ENCODE assay signal across 8 cellular contexts in the genomic region with DNA sequence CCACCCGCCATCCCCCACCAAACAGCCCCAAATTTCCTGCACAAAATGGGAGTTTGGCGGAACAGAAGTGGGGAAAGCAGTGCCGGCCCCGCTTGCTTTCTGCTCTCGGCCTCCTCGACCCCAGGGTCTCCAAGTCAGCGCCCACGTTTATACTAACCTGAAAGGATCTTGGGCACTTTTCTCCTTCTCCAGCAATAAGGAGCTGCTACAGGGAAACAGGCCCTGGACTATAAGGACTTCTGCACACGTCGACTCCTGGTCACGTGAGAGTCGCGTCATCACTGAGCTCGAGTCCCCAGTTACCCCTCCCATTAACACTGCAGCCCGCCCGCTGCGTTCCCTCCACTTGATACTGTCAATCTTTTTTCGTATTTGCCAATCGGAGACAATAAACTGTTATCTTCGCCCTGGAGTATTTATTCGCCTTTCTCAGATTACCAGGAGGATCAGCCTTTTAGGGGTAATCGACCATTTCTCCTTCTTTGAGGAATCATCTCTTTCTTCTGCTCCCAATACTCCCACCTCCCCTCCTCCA. TPM values are rescaled to one million over a fixed set of nuclear protein-coding genes. Genes with fewer than 3 reads are reported as not detected.
DNase-seq lines count a peak whose midpoint lies in the region; ATAC-seq, FAIRE-seq and TF ChIP-seq lines count a peak whose summit lies in the region.

A gene with protein sequence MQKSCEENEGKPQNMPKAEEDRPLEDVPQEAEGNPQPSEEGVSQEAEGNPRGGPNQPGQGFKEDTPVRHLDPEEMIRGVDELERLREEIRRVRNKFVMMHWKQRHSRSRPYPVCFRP (minus strand): TSS at position 235 of the 535 bp plus-strand sequence. CDS start 1,176 bp downstream, outside the sequence.

- peaks cover 20% of the 10 kb centered on the region; the same call in 1 of the 2 replicates for H3K4me1 ChIP-seq in DND-41 (ENCODE audit: insufficient read depth, low read length)
- H3K4me1 ChIP-seq in neuron (ENCODE audit: insufficient read depth, low read length), result peaks cover 4% of the 10 kb centered on the region
- H3K4me1 ChIP-seq in subcutaneous abdominal adipose tissue (ENCODE audit: control insufficient read depth in 5 of 5, insufficient read depth in 5 of 5, low read length in 5 of 5), result peaks cover 0 to 13% (median 7%) of the 10 kb centered on the region in 5 donors

- H3K27ac Mint-ChIP-seq in activated naive CD4-positive, alpha-beta T cell treated with anti-CD3 and anti-CD28 coated beads for 36 hours, result peak within 1 kb of the TSS; percentile 96

- H3K27ac ChIP-seq in DND-41 (ENCODE audit: low read length) (peak within 1 kb of the TSS; percentile 83), subcutaneous abdominal adipose tissue (ENCODE audit: low read depth, low read length) (peak within 1 kb of the TSS; percentile 58)

- H3K36me3 ChIP-seq in DND-41 (ENCODE audit: insufficient read depth, low read length) (peaks cover 3% of the 10 kb centered on the region; the same call in 1 of the 2 replicates), neuron (ENCODE audit: insufficient read depth, low read length) (no peaks in the 10 kb centered on the region), subcutaneous abdominal adipose tissue (ENCODE audit: control insufficient read depth in 5 of 5, insufficient read depth in 5 of 5, low read length in 5 of 5) (peaks cover 0 to 5% (median 3%) of the 10 kb centered on the region in 5 donors)

- H3K27me3 ChIP-seq in DND-41 (ENCODE audit: insufficient read depth, low read length, poor library complexity) (no peaks in the 10 kb centered on the region), neuron (ENCODE audit: insufficient read depth, low read length) (peaks cover 12% of the 10 kb centered on the region), subcutaneous abdominal adipose tissue (ENCODE audit: control insufficient read depth in 5 of 5, insufficient read depth in 4 of 5, low read length in 5 of 5) (peaks cover 0 to 8% (median 7%) of the 10 kb centered on the region in 5 donors)

- H4K20me1 ChIP-seq in DND-41 (ENCODE audit: insufficient read depth, low read length), result no peaks in the 10 kb centered on the region

- H3K4me3 Mint-ChIP-seq in activated naive CD4-positive, alpha-beta T cell treated with anti-CD3 and anti-CD28 coated beads for 36 hours, result peak within 1 kb of the TSS; percentile 94

- H3K4me3 ChIP-seq in DND-41 (ENCODE audit: low read depth in 1 of 2, low read length in 2 of 2) (peak within 1 kb of the TSS; percentile 51 to 87; a peak in 3 of 4 replicates), neuron (ENCODE audit: low read length) (peak within 1 kb of the TSS; percentile 77), subcutaneous abdominal adipose tissue (ENCODE audit: low read depth in 1 of 5, low read length in 5 of 5) (peak within 1 kb of the TSS; percentile 70 to 86 (median 82))

- CTCF ChIA-PET in activated naive CD4-positive, alpha-beta T cell treated with anti-CD3 and anti-CD28 coated beads for 36 hours (lab: Charles Lee), result no interaction called here

- H3K36me3 Mint-ChIP-seq in activated naive CD4-positive, alpha-beta T cell treated with anti-CD3 and anti-CD28 coated beads for 36 hours (ENCODE audit: low read depth), result peaks cover 5% of the 10 kb centered on the region

- H3K9ac ChIP-seq in DND-41 (ENCODE audit: low read depth, low read length), result peak within 1 kb of the TSS; percentile 76
- peak within 1 kb of the TSS; percentile 19 to 64 (median 45) for H3K9ac ChIP-seq in subcutaneous abdominal adipose tissue (ENCODE audit: low read length in 5 of 5)

- DNase-seq in DND-41, result peak; percentile 75
- DNase-seq in LHCN-M2 (ENCODE audit: low read depth), result peak; percentile 88
- peak; percentile 21 for DNase-seq in SHP77 treated with DMSO at 0.1 percent for 48 hours (lab: John Stamatoyannopoulos, UW)
- DNase-seq in activated naive CD4-positive, alpha-beta T cell treated with anti-CD3 and anti-CD28 coated beads for 36 hours, result peak; percentile 79
- peak; percentile 52 to 58 for DNase-seq in frontal cortex (ENCODE audit: low spot score in 2 of 2)

- no peaks in the 10 kb centered on the region for H3K9me3 Mint-ChIP-seq in activated naive CD4-positive, alpha-beta T cell treated with anti-CD3 and anti-CD28 coated beads for 36 hours

- no peak for TF ChIP-seq CTCF in DND-41 (IDR thresholded peaks at IDR 0.05; ENCODE audit: borderline replicate concordance, extremely low read depth, low read length, poor library complexity, severe bottlenecking)

- peak within 1 kb of the TSS; percentile 68 for H3K4me2 ChIP-seq in DND-41 (ENCODE audit: insufficient read depth, low read length)

- FAIRE-seq in frontal cortex (lab: Jason Lieb, UNC), result no peak

- peaks cover 14% of the 10 kb centered on the region for H3K4me1 Mint-ChIP-seq in activated naive CD4-positive, alpha-beta T cell treated with anti-CD3 and anti-CD28 coated beads for 36 hours (ENCODE audit: low read depth)

- no peaks in the 10 kb centered on the region for H3K27me3 Mint-ChIP-seq in activated naive CD4-positive, alpha-beta T cell treated with anti-CD3 and anti-CD28 coated beads for 36 hours (ENCODE audit: low read depth)

- peaks cover 10% of the 10 kb centered on the region for H3K79me2 ChIP-seq in DND-41 (ENCODE audit: insufficient read depth, low read length)

- ATAC-seq in DND-41 (ENCODE audit: insufficient read depth, low read depth), result peak; percentile 88
- ATAC-seq in GM21825 (IDR thresholded peaks at IDR 0.05; ENCODE audit: unreplicated experiment), result peak; percentile 92

- H2AFZ ChIP-seq in DND-41 (ENCODE audit: low read depth, low read length) (peak within 1 kb of the TSS; percentile 85), neuron (ENCODE audit: low read depth, low read length) (peak within 1 kb of the TSS; percentile 60)

- H3K9me3 ChIP-seq in DND-41 (ENCODE audit: insufficient read depth, low read length, severe bottlenecking), result no peaks in the 10 kb centered on the region
- no peaks in the 10 kb centered on the region for H3K9me3 ChIP-seq in neuron (ENCODE audit: low read length)
- no peaks in the 10 kb centered on the region for H3K9me3 ChIP-seq in subcutaneous abdominal adipose tissue (ENCODE audit: control insufficient read depth in 5 of 5, low read length in 5 of 5)

- intact Hi-C loops in activated naive CD4-positive, alpha-beta T cell treated with anti-CD3 and anti-CD28 coated beads for 36 hours (cut with micrococcal nuclease), result loop anchor here (1.0 kb wide), 4 partner anchors 40 to 431 kb away; a partner anchor contains a TSS

RNA-seq across cellular contexts. Expression of the gene that starts here (rescaled TPM):
- total RNA-seq in LHCN-M2 (2014; rRNA removed) (144 and 146 TPM in 2 replicates), frontal cortex (106 TPM)
- 90.2 TPM for polyA plus RNA-seq in LHCN-M2 (2012)
- 10 to 100 TPM; 24.5 to 27.7 TPM for total RNA-seq in activated naive CD4-positive, alpha-beta T cell treated with anti-CD3 and anti-CD28 coated beads for 36 hours

Comparison
In these comparisons a context has a peak if more than half of its experiments do, and no peak if none do; other contexts are left out.
1. Peak in every context shown above with its lines: DNase-seq, ATAC-seq, H3K4me3 ChIP-seq and H3K27ac ChIP-seq.
2. DNase-seq: peak in every context shown above with its lines; median percentile 88 in LHCN-M2; 79 in activated naive CD4-positive, alpha-beta T cell treated with anti-CD3 and anti-CD28 coated beads for 36 hours; 75 in DND-41; 55 in frontal cortex; 21 in SHP77 treated with DMSO at 0.1 percent for 48 hours.